ENCODE assay signal across 8 cellular contexts in genomic region chr3:39291903-39292329, GRCh38. TPM values are rescaled to one million over a fixed set of nuclear protein-coding genes. Genes with fewer than 3 reads are reported as not detected.
DNase-seq lines count a peak whose midpoint lies in the region; ATAC-seq, FAIRE-seq and TF ChIP-seq lines count a peak whose summit lies in the region.

No MANE protein-coding gene starts in this region.

- DNase-seq in GM12892 (ENCODE audit: insufficient read length) = no peak
- peak; percentile 37 to 57 for DNase-seq in NCI-H2081 (lab: John Stamatoyannopoulos, UW)
- DNase-seq in activated CD4-positive, CD25-positive, alpha-beta regulatory T cell (lab: John Stamatoyannopoulos, UW) = peak; percentile 42 to 64 (median 54)
- peak; percentile 28 for DNase-seq in bronchial epithelial cell (ENCODE audit: low read depth)
- no peak for DNase-seq in kidney
- peak; percentile 79 to 82 for DNase-seq in stimulated activated CD4-positive, alpha-beta T cell treated with anti-CD3 and anti-CD28 coated beads, Interleukin-2, amount 100 ng/mL, for 48 hours

- no peaks in the 10 kb centered on the region for H3K4me1 ChIP-seq in kidney (ENCODE audit: control insufficient read depth in 1 of 2, insufficient read depth in 1 of 2, low read depth in 1 of 2, low read length in 2 of 2)

- no peak overlapping the region for H3K9ac ChIP-seq in kidney (ENCODE audit: low read length in 2 of 2)

- TF ChIP-seq CTCF in bronchial epithelial cell (IDR thresholded peaks at IDR 0.05; ENCODE audit: insufficient read depth, low read length, severe bottlenecking) (peak; percentile 94), kidney (IDR thresholded peaks at IDR 0.05; ENCODE audit: borderline replicate concordance, extremely low read depth, insufficient read depth) (peak; percentile 86)

- peak; percentile 87 for FAIRE-seq in GM12892 (lab: Jason Lieb, UNC)
- no peak for FAIRE-seq in bronchial epithelial cell (lab: Jason Lieb, UNC)
- FAIRE-seq in kidney (lab: Jason Lieb, UNC) = no peak

- no peak for TF ChIP-seq POLR2A in GM12892 (IDR thresholded peaks at IDR 0.05; ENCODE audit: low read depth, low read length)

- intact Hi-C loops in kidney (cut with DNase I) = loop anchor here (5.0 kb wide), 1 partner anchor 165 kb away; no protein-coding TSS in a partner anchor

- no peak overlapping the region for H3K27ac ChIP-seq in kidney (ENCODE audit: low read depth in 2 of 2, low read length in 2 of 2)

- no peak for ATAC-seq in HG02623 (IDR thresholded peaks at IDR 0.05; ENCODE audit: unreplicated experiment)
- no peak for ATAC-seq in HG03095 (IDR thresholded peaks at IDR 0.05; ENCODE audit: unreplicated experiment)

- H3K36me3 ChIP-seq in bronchial epithelial cell (ENCODE audit: control insufficient read depth, insufficient read depth, low read length) (no peaks in the 10 kb centered on the region), kidney (ENCODE audit: control insufficient read depth in 1 of 2, insufficient read depth in 2 of 2, low read length in 2 of 2) (no peaks in the 10 kb centered on the region)

- no peak overlapping the region for H3K4me3 ChIP-seq in bronchial epithelial cell (ENCODE audit: low read depth, low read length)
- no peak overlapping the region for H3K4me3 ChIP-seq in kidney (ENCODE audit: low read length in 2 of 2)

- peaks cover 2% of the 10 kb centered on the region for H3K27me3 ChIP-seq in bronchial epithelial cell (ENCODE audit: control insufficient read depth, insufficient read depth, low read length)

- H3K9me3 ChIP-seq in kidney (ENCODE audit: control insufficient read depth in 1 of 2, low read length in 2 of 2) = no peaks in the 10 kb centered on the region

RNA-seq across cellular contexts. Expression of gene CX3CR1, which starts 12.1 kb away (rescaled TPM):
- polyA plus RNA-seq in GM12892 (2012; ENCODE audit: missing spikeins) = 0.11 TPM
- total RNA-seq in bronchial epithelial cell = not detected in 2 replicates
- 4.4 TPM for total RNA-seq in kidney
- 0.99 TPM for polyA plus RNA-seq in kidney (ENCODE audit: insufficient read depth, low read depth, low replicate concordance)

RNA-seq across cellular contexts. Expression of gene CCR8, which starts 37.6 kb away (rescaled TPM):
- polyA plus RNA-seq in GM12892 (2012; ENCODE audit: missing spikeins) = 9.3 TPM
- not detected in 2 replicates for total RNA-seq in bronchial epithelial cell
- total RNA-seq in kidney = 0.19 TPM
- not detected for polyA plus RNA-seq in kidney (ENCODE audit: insufficient read depth, low read depth, low replicate concordance)

Comparison
In these comparisons a context has a peak if more than half of its experiments do, and no peak if none do; other contexts are left out.
1. DNase-seq: peak in NCI-H2081 (2 of 2), activated CD4-positive, CD25-positive, alpha-beta regulatory T cell (4 of 4), bronchial epithelial cell (single experiment) and stimulated activated CD4-positive, alpha-beta T cell treated with anti-CD3 and anti-CD28 coated beads, Interleukin-2, amount 100 ng/mL, for 48 hours (2 of 2); none in GM12892 (single experiment) and kidney (single experiment).